In the genomic region with DNA sequence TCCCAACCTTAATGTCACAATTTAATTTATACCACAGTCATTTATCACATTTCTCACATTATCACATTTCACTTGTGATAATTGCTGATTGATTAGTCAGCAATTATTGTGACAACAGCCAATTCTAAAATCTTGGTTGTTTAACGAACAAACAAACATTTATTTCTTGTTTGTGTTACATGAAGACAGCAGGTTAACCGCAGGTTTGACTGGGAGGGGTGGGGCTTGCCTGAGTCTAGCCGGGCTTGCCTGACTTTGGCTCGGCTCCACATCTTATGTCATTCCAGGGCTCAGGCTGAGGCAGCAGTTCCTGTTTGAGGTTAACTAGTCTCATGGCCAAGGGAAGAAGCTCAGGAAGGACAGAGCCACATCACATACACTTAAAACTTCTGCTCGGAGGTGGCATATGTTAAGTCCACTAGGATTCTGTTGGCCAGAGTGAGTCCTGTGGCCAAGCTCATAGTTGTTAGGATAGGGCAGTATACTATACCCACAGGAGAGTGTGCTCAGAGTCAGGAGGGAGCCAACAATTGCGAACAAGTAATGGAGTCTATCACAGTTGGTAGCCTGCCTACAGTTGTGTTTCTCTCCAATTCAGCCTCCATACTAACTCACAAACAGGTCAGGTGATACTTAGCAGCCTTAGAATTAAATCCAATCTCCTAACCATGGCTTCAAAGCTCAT, we compare ENCODE assay signal across 2 cellular contexts.
A peak's percentile ranks its signal among the peaks of the same experiment; 100 is the strongest.
TF ChIP-seq lines count a peak whose summit lies in the region.

No MANE protein-coding gene starts in this region.

TF ChIP-seq in HCT116, 20 proteins besides CTCF, POLR2A, EP300 and RAD21:
- TF ChIP-seq CBX3 (IDR thresholded peaks at IDR 0.05; ENCODE audit: low read depth): 0 out of 2 replicates have a peak, but pooled peaks have one; percentile 25
- no peak for TF ChIP-seq TCF7L2 (IDR thresholded peaks at IDR 0.05; ENCODE audit: borderline replicate concordance, extremely low read depth, insufficient read depth, insufficient read length)
- TF ChIP-seq SP1 (IDR thresholded peaks at IDR 0.05; ENCODE audit: low read depth): 0 out of 2 replicates have a peak, but pooled peaks have one; percentile 10
TF ChIP-seq in HCT116: peak in this region for 2.

TF ChIP-seq in endothelial cell of umbilical vein, 7 proteins besides CTCF, POLR2A, EP300 and RAD21:
- no peak for TF ChIP-seq MYC (IDR thresholded peaks at IDR 0.05; ENCODE audit: low read depth, low read length)
